ENCODE assay signal across 12 cellular contexts in genomic region chr19:48961051-48961649, GRCh38. TPM values are rescaled to one million over a fixed set of nuclear protein-coding genes. Genes with fewer than 3 reads are reported as not detected.
DNase-seq lines count a peak whose midpoint lies in the region; TF ChIP-seq lines count a peak whose summit lies in the region.
"Had no signal": no experiment of that assay in that cellular context is flagged by ENCODE, and none has a peak within 500 bp of the region (broad histone marks: within the 10 kb centered on the region; RNA-seq: fewer than 3 reads in every experiment).

No MANE protein-coding gene starts in this region.

- DNase-seq in CD8-positive, alpha-beta memory T cell = peak in 1 of 5 donors; percentile 44
- DNase-seq in GM10248 (ENCODE audit: extremely low spot score) = no peak
- no peak for DNase-seq in HuH-7.5 (ENCODE audit: low spot score)
- no peak for DNase-seq in hippocampal formation (lab: John Stamatoyannopoulos, UW)
- no peak for DNase-seq in H4 (ENCODE audit: low spot score)
- DNase-seq: KBM-7, NCI-H2171 had no signal

- peaks cover 0 to 8% of the 10 kb centered on the region in 2 donors for H3K27me3 Mint-ChIP-seq in CD8-positive, alpha-beta memory T cell
- H3K27me3 Mint-ChIP-seq in dendritic cell treated with granulocyte-macrophage colony-stimulating factor and Interleukin-4, amounts not matched to agents 40 ng/mL and 50 ng/mL, for 4 days = no peaks in the 10 kb centered on the region

- H3K4me3 Mint-ChIP-seq in CD8-positive, alpha-beta memory T cell = peak overlapping the region in 2 of 7 donors; percentile 13 to 64
- H3K4me3 Mint-ChIP-seq in dendritic cell treated with granulocyte-macrophage colony-stimulating factor and Interleukin-4, amounts not matched to agents 40 ng/mL and 50 ng/mL, for 4 days = peak overlapping the region; percentile 2

- POLR2A ChIA-PET in CD8-positive, alpha-beta memory T cell (lab: Charles Lee) = interaction anchor here (0.8 to 1.2 kb wide), 3 partner anchors 9 to 88 kb away, joined by 3 to 7 read pairs (median 5); no protein-coding TSS in a partner anchor
- POLR2A ChIA-PET in GM10248 (lab: Yijun Ruan, JAX) = interaction anchor here (0.6 to 1.4 kb wide), 2 partner anchors 61 to 80 kb away, joined by 5 read pairs; partner anchors contain the start of gene NUCB1

- H3K27ac ChIP-seq in CD8-positive, alpha-beta memory T cell (ENCODE audit: low read depth, low read length) = peak overlapping the region; percentile 94
- peak overlapping the region; percentile 85 for H3K27ac ChIP-seq in KOPT-K1 (ENCODE audit: low read depth, low read length, poor library complexity, severe bottlenecking)
- H3K27ac ChIP-seq in neutrophil = peak overlapping the region; percentile 98

- peaks cover 55 to 77% (median 68%) of the 10 kb centered on the region in 3 donors for H3K4me1 Mint-ChIP-seq in CD8-positive, alpha-beta memory T cell
- H3K4me1 Mint-ChIP-seq in dendritic cell treated with granulocyte-macrophage colony-stimulating factor and Interleukin-4, amounts not matched to agents 40 ng/mL and 50 ng/mL, for 4 days (ENCODE audit: low read depth) = peaks cover 78% of the 10 kb centered on the region

- intact Hi-C loops in dendritic cell treated with granulocyte-macrophage colony-stimulating factor and Interleukin-4, amounts not matched to agents 40 ng/mL and 50 ng/mL, for 4 days (cut with micrococcal nuclease) = no loop called here

- H3K36me3 ChIP-seq in CD8-positive, alpha-beta memory T cell (ENCODE audit: insufficient read depth, low read length) = peaks cover under 1% of the 10 kb centered on the region
- H3K36me3 ChIP-seq in KOPT-K1 (ENCODE audit: insufficient read depth, low read length) = peaks cover 29% of the 10 kb centered on the region
- peaks cover 3% of the 10 kb centered on the region for H3K36me3 ChIP-seq in neutrophil
- H3K36me3 ChIP-seq: ovary had no signal

- H3K9me3 Mint-ChIP-seq in CD8-positive, alpha-beta memory T cell = no peaks in the 10 kb centered on the region
- H3K9me3 Mint-ChIP-seq in dendritic cell treated with granulocyte-macrophage colony-stimulating factor and Interleukin-4, amounts not matched to agents 40 ng/mL and 50 ng/mL, for 4 days = no peaks in the 10 kb centered on the region

- no peak for TF ChIP-seq CTCF in neutrophil (IDR thresholded peaks at IDR 0.05)
- no peak for TF ChIP-seq CTCF in GM10248 (IDR thresholded peaks at IDR 0.05; ENCODE audit: control extremely low read depth, extremely low read depth, low read depth, missing control alignments)

- CTCF ChIA-PET in CD8-positive, alpha-beta memory T cell (lab: Charles Lee) = interaction anchor here (1.3 to 1.8 kb wide), 3 partner anchors 8 to 32 kb away, joined by 3 to 5 read pairs (median 4); partner anchors contain the start of gene RUVBL2
- CTCF ChIA-PET in GM10248 (lab: Yijun Ruan, JAX) = interaction anchor here (1.5 to 2.2 kb wide), 2 partner anchors 9 to 32 kb away, joined by 3 to 7 read pairs; partner anchors contain the start of genes GYS1 and RUVBL2

- H3K27me3 ChIP-seq in CD8-positive, alpha-beta memory T cell (ENCODE audit: insufficient read depth, low read length, poor library complexity, severe bottlenecking) = no peaks in the 10 kb centered on the region
- no peaks in the 10 kb centered on the region for H3K27me3 ChIP-seq in neutrophil
- H3K27me3 ChIP-seq: ovary, SJSA1 had no signal

- peaks cover 0 to 26% (median 6%) of the 10 kb centered on the region in 3 donors for H3K36me3 Mint-ChIP-seq in CD8-positive, alpha-beta memory T cell
- peaks cover 89% of the 10 kb centered on the region for H3K36me3 Mint-ChIP-seq in dendritic cell treated with granulocyte-macrophage colony-stimulating factor and Interleukin-4, amounts not matched to agents 40 ng/mL and 50 ng/mL, for 4 days (ENCODE audit: low read depth)

- peaks cover 34% of the 10 kb centered on the region for H3K4me1 ChIP-seq in CD8-positive, alpha-beta memory T cell (ENCODE audit: insufficient read depth, low read length)
- H3K4me1 ChIP-seq in neutrophil (ENCODE audit: control insufficient read depth in 1 of 2, insufficient read depth in 1 of 2, low read depth in 1 of 2, low read length in 1 of 2) = peaks cover 51 to 61% of the 10 kb centered on the region in 2 experiments

- H3K4me3 ChIP-seq in CD8-positive, alpha-beta memory T cell (ENCODE audit: low read length) = no peak overlapping the region
- H3K4me3 ChIP-seq in neutrophil (ENCODE audit: low read depth in 1 of 2, low read length in 1 of 2) = peak overlapping the region in 1 of 2 experiments; percentile 100
- H3K4me3 ChIP-seq: ovary, SJSA1 had no signal

- no peaks in the 10 kb centered on the region for H3K9me3 ChIP-seq in CD8-positive, alpha-beta memory T cell (ENCODE audit: low read length)
- H3K9me3 ChIP-seq in KOPT-K1 (ENCODE audit: insufficient read depth, low read length, poor library complexity, severe bottlenecking) (no peaks in the 10 kb centered on the region), neutrophil (no peaks in the 10 kb centered on the region)
- H3K9me3 ChIP-seq: ovary, SJSA1 had no signal

- peak overlapping the region in 2 of 8 donors; percentile 43 to 54 for H3K27ac Mint-ChIP-seq in CD8-positive, alpha-beta memory T cell
- peak overlapping the region; percentile 98 for H3K27ac Mint-ChIP-seq in dendritic cell treated with granulocyte-macrophage colony-stimulating factor and Interleukin-4, amounts not matched to agents 40 ng/mL and 50 ng/mL, for 4 days

RNA-seq across cellular contexts. Expression of gene FTL, which starts 4.0 kb away (rescaled TPM):
- total RNA-seq in CD8-positive, alpha-beta memory T cell = 1,000 to 10,000 TPM; 1,478 to 1,489 TPM
- polyA plus RNA-seq in CD8-positive, alpha-beta memory T cell = 4,521 TPM
- total RNA-seq in H4 (2014; rRNA removed; shearing (Covaris generic)) = 22,782 and 25,960 TPM in 2 replicates

RNA-seq across cellular contexts. Expression of gene BAX, which starts 6.5 kb away (rescaled TPM):
- total RNA-seq in CD8-positive, alpha-beta memory T cell = 100 to 1,000 TPM; 315 to 331 TPM
- 79.5 TPM for polyA plus RNA-seq in CD8-positive, alpha-beta memory T cell
- 132 and 135 TPM in 2 replicates for total RNA-seq in H4 (2014; rRNA removed; shearing (Covaris generic))

RNA-seq across cellular contexts. Expression of gene DHDH, which starts 27.7 kb away (rescaled TPM):
- under 1 TPM; 0.42 to 0.53 TPM for total RNA-seq in CD8-positive, alpha-beta memory T cell
- 0.31 TPM for polyA plus RNA-seq in CD8-positive, alpha-beta memory T cell
- total RNA-seq in H4 (2014; rRNA removed; shearing (Covaris generic)) = 0.27 TPM in 1 of 2 replicates, not detected in the other

RNA-seq across cellular contexts. Expression of gene GYS1, which starts 32.0 kb away (rescaled TPM):
- 10 to 100 TPM; 38.2 to 38.9 TPM for total RNA-seq in CD8-positive, alpha-beta memory T cell
- polyA plus RNA-seq in CD8-positive, alpha-beta memory T cell = 31.5 TPM
- total RNA-seq in H4 (2014; rRNA removed; shearing (Covaris generic)) = 31.7 and 31.9 TPM in 2 replicates

RNA-seq across cellular contexts. Expression of gene RUVBL2, which starts 32.5 kb away (rescaled TPM):
- 100 to 1,000 TPM; 147 to 159 TPM for total RNA-seq in CD8-positive, alpha-beta memory T cell
- polyA plus RNA-seq in CD8-positive, alpha-beta memory T cell = 67.9 TPM
- 353 and 374 TPM in 2 replicates for total RNA-seq in H4 (2014; rRNA removed; shearing (Covaris generic))

Comparison
In these comparisons a context has a peak if more than half of its experiments do, and no peak if none do; other contexts are left out.
1. RNA of gene FTL, which starts 4.0 kb away (total RNA-seq): 22,782 to 25,960 TPM in H4; 1,478 to 1,489 TPM in CD8-positive, alpha-beta memory T cell; every median in the first group is over 10 times any median in the second.
2. Peak in every context shown above with its lines, with median percentiles within 50 percentile points of each other: H3K27ac ChIP-seq.